In genomic region chr12:111271674-111272418, GRCh38 we compare ENCODE assay signal across 17 cellular contexts.
DNase-seq lines count a peak whose midpoint lies in the region; ATAC-seq, FAIRE-seq and TF ChIP-seq lines count a peak whose summit lies in the region.
"Had no signal": no experiment of that assay in that cellular context is flagged by ENCODE, and none has a peak within 500 bp of the region (broad histone marks: within the 10 kb centered on the region; RNA-seq: fewer than 3 reads in every experiment).

No MANE protein-coding gene starts in this region.

- FAIRE-seq in K562 (lab: Jason Lieb, UNC) = peak; percentile 56
- FAIRE-seq: pancreas had no signal

- no peaks in the 10 kb centered on the region for H3K36me3 ChIP-seq in SK-N-SH (replicated peaks in 1 of 2; ENCODE audit: control insufficient read depth in 1 of 2, insufficient read depth in 2 of 2, low read length in 1 of 2)
- H3K36me3 ChIP-seq in K562 (ENCODE audit: control insufficient read depth, insufficient read depth, low read length) = no peaks in the 10 kb centered on the region
- H3K36me3 ChIP-seq: pancreas had no signal

- ATAC-seq in SK-N-SH treated with all-trans-retinoic acid at 6 μM for 48 hours (no peak), K562 (no peak), GM21529 (IDR thresholded peaks at IDR 0.05; ENCODE audit: unreplicated experiment) (no peak)
- ATAC-seq: pancreas; Right ventricle myocardium inferior; stimulated activated naive B cell treated with anti-CD40 and anti-IgM and Interleukin-4, amounts not matched to agents 10 μg/mL and 1 μg/mL and 100 μg/mL, for 72 hours had no signal

- H3K9me3 ChIP-seq in SK-N-SH = no peaks in the 10 kb centered on the region
- no peaks in the 10 kb centered on the region; the same call in 1 of the 2 replicates for H3K9me3 ChIP-seq in K562 (replicated peaks; ENCODE audit: control insufficient read depth, insufficient read depth, low read depth, low read length)
- H3K9me3 ChIP-seq: pancreas had no signal

- H2AFZ ChIP-seq in SK-N-SH (ENCODE audit: low read depth) (no peak overlapping the region), K562 (ENCODE audit: low read depth, low read length) (no peak overlapping the region)

- H3K79me2 ChIP-seq in SK-N-SH (ENCODE audit: insufficient read depth) (no peaks in the 10 kb centered on the region), K562 (ENCODE audit: control insufficient read depth, insufficient read depth, low read length) (no peaks in the 10 kb centered on the region)

- no peaks in the 10 kb centered on the region for H3F3A ChIP-seq in SK-N-SH (replicated peaks; ENCODE audit: insufficient read depth)

- in situ Hi-C loops in K562 (cut with MboI) = no loop called here
- in situ Hi-C loops in ACHN (cut with HindIII; ENCODE audit: low pct_ligation_motif_present, low pct_unique_long_range_greater_than_20kb, low sequenced_read_pairs) = no loop called here

- TF ChIP-seq RAD21 in SK-N-SH (IDR thresholded peaks at IDR 0.05; ENCODE audit: low read length) (peak; percentile 50), K562 (CRISPR knock-in tag; conservative IDR thresholded peaks at IDR 0.05 in 1 of 2, IDR thresholded peaks at IDR 0.05 in 1 of 2) (peak in 1 of 2 experiments; percentile 23; a peak in 1 of 4 replicates)

- DNase-seq in SK-N-SH (no peak), K562 (ENCODE audit: extremely low read depth in 1 of 4, low spot score in 3 of 4) (no peak), progenitor cell of endocrine pancreas (ENCODE audit: low spot score, unreplicated experiment) (no peak), ACHN (no peak), immature natural killer cell (no peak)
- DNase-seq: activated gamma-delta T cell treated with Interleukin-2 at 50 U/mL for 16 hours; AML-193; head of caudate nucleus; NCI-H2029 treated with DMSO at 0.1 percent for 48 hours; pancreas; stimulated activated naive B cell treated with anti-CD40 and anti-IgM and Interleukin-4, amounts not matched to agents 10 μg/mL and 1 μg/mL and 100 μg/mL, for 72 hours had no signal

- TF ChIP-seq CTCF in SK-N-SH (IDR thresholded peaks at IDR 0.05) (peak; percentile 34), LNCAP (IDR thresholded peaks at IDR 0.05) (peak; percentile 40; the same call in 1 of the 2 replicates), K562 (IDR thresholded peaks at IDR 0.05 in 2 of 3, conservative IDR thresholded peaks at IDR 0.05 in 1 of 3; ENCODE audit: insufficient read depth in 2 of 3, low read depth in 1 of 3, low read length in 3 of 3) (peak; percentile 9 to 25 (median 17); a peak in 3 of 6 replicates), progenitor cell of endocrine pancreas (IDR thresholded peaks at IDR 0.05; ENCODE audit: unreplicated experiment) (peak; percentile 21)

- H3K4me2 ChIP-seq in SK-N-SH = no peak overlapping the region
- H3K4me2 ChIP-seq in K562 (ENCODE audit: insufficient read depth, low read length) = no peak overlapping the region

- H3K9ac ChIP-seq in SK-N-SH (no peak overlapping the region), K562 (ENCODE audit: insufficient read depth in 1 of 2, low read depth in 2 of 2, low read length in 2 of 2) (no peak overlapping the region)

- intact Hi-C loops in K562 (cut with micrococcal nuclease) = no loop called here

- no peaks in the 10 kb centered on the region for H3K9me1 ChIP-seq in K562 (ENCODE audit: control insufficient read depth, insufficient read depth, low read length)

- H3K4me3 ChIP-seq in SK-N-SH (ENCODE audit: low read depth in 2 of 2, low read length in 1 of 2) (no peak overlapping the region), K562 (no peak overlapping the region)
- H3K4me3 ChIP-seq: lung, pancreas had no signal

- H3K9me3 Mint-ChIP-seq in progenitor cell of endocrine pancreas (ENCODE audit: low read depth) (peaks cover 3% of the 10 kb centered on the region), immature natural killer cell (no peaks in the 10 kb centered on the region)
- H3K9me3 Mint-ChIP-seq: dendritic cell treated with granulocyte-macrophage colony-stimulating factor and Interleukin-4, amounts not matched to agents 40 ng/mL and 50 ng/mL, for 4 days; stimulated activated naive B cell treated with anti-CD40 and anti-IgM and Interleukin-4, amounts not matched to agents 10 μg/mL and 1 μg/mL and 100 μg/mL, for 72 hours had no signal

- H3K27ac ChIP-seq in SK-N-SH (ENCODE audit: low read depth in 2 of 2, low read length in 1 of 2) (no peak overlapping the region), K562 (ENCODE audit: extremely low read depth, low read depth, low read length) (no peak overlapping the region)
- H3K27ac ChIP-seq: pancreas had no signal

- WGBS in SK-N-SH (ENCODE audit: low lambda C conversion rate) = 53% methylated on average over 6 of the region's 6 CpGs
- 7% methylated on average over 6 of the region's 6 CpGs for WGBS in K562 (ENCODE audit: insufficient coverage, low coverage, missing lambda C conversion rate)

- H3K27me3 Mint-ChIP-seq in progenitor cell of endocrine pancreas (no peaks in the 10 kb centered on the region), immature natural killer cell (ENCODE audit: low read depth in 3 of 3) (peaks cover 0 to 7% (median 4%) of the 10 kb centered on the region in 3 donors)

- CTCF ChIA-PET in SK-N-SH (lab: Yijun Ruan, JAX) (interaction anchor here (0.6 to 5.2 kb wide), 22 partner anchors 16 to 377 kb away, joined by 3 to 50 read pairs (median 4); no protein-coding TSS in a partner anchor), K562 (lab: Yijun Ruan, JAX; ENCODE audit: low intra/inter-chr PET ratio) (no interaction called here)

- no TSS peak for BruUV-seq in K562 (replicated peaks; lab: Mats Ljungman, UMichigan)

- H4K20me1 ChIP-seq in SK-N-SH (ENCODE audit: insufficient read depth) (no peaks in the 10 kb centered on the region), K562 (replicated peaks; ENCODE audit: control insufficient read depth, insufficient read depth, low read length) (no peaks in the 10 kb centered on the region)

- H3K27me3 ChIP-seq in SK-N-SH (ENCODE audit: insufficient read depth) (no peaks in the 10 kb centered on the region; the same call in 1 of the 2 replicates), K562 (ENCODE audit: control insufficient read depth in 2 of 2, insufficient read depth in 2 of 2, low read length in 2 of 2) (peaks cover 23 to 42% of the 10 kb centered on the region in 2 experiments; a peak in 4 of 5 replicates)
- H3K27me3 ChIP-seq: pancreas had no signal

- POLR2A ChIA-PET in SK-N-SH (lab: Yijun Ruan, JAX) = no interaction called here
- POLR2A ChIA-PET in K562 (lab: Yijun Ruan, JAX) = interaction anchor here (0.7 kb wide), 1 partner anchor 13 kb away, joined by 3 read pairs; no protein-coding TSS in a partner anchor

- H3K4me3 Mint-ChIP-seq in progenitor cell of endocrine pancreas (ENCODE audit: low read depth) (no peak overlapping the region), immature natural killer cell (no peak overlapping the region)
- H3K4me3 Mint-ChIP-seq: dendritic cell treated with granulocyte-macrophage colony-stimulating factor and Interleukin-4, amounts not matched to agents 40 ng/mL and 50 ng/mL, for 4 days; stimulated activated naive B cell treated with anti-CD40 and anti-IgM and Interleukin-4, amounts not matched to agents 10 μg/mL and 1 μg/mL and 100 μg/mL, for 72 hours had no signal

- H3K4me1 ChIP-seq in SK-N-SH (ENCODE audit: control insufficient read depth in 1 of 2, insufficient read depth in 2 of 2, low read depth in 1 of 2, low read length in 1 of 2) = peaks cover 0 to 16% of the 10 kb centered on the region in 2 experiments; a peak in 2 of 4 replicates
- no peaks in the 10 kb centered on the region for H3K4me1 ChIP-seq in K562 (replicated peaks in 1 of 2; ENCODE audit: control insufficient read depth in 2 of 2, insufficient read depth in 2 of 2, low read length in 2 of 2)
- H3K4me1 ChIP-seq: pancreas had no signal

- no peak for TF ChIP-seq POLR2A in K562 (conservative IDR thresholded peaks at IDR 0.05)

- H3K27ac Mint-ChIP-seq in progenitor cell of endocrine pancreas = no peak overlapping the region
- H3K27ac Mint-ChIP-seq in immature natural killer cell = no peak overlapping the region
- H3K27ac Mint-ChIP-seq: dendritic cell treated with granulocyte-macrophage colony-stimulating factor and Interleukin-4, amounts not matched to agents 40 ng/mL and 50 ng/mL, for 4 days; stimulated activated naive B cell treated with anti-CD40 and anti-IgM and Interleukin-4, amounts not matched to agents 10 μg/mL and 1 μg/mL and 100 μg/mL, for 72 hours had no signal

- TF ChIP-seq EP300 in SK-N-SH (IDR thresholded peaks at IDR 0.05; ENCODE audit: borderline replicate concordance in 1 of 2, low read depth in 1 of 2, low read length in 1 of 2) (no peak), K562 (IDR thresholded peaks at IDR 0.05; ENCODE audit: low read length) (no peak)

- H3K9me2 ChIP-seq in SK-N-SH = no peaks in the 10 kb centered on the region

- peaks cover 2% of the 10 kb centered on the region for H3K4me1 Mint-ChIP-seq in progenitor cell of endocrine pancreas (ENCODE audit: low read depth)
- no peaks in the 10 kb centered on the region for H3K4me1 Mint-ChIP-seq in immature natural killer cell
- H3K4me1 Mint-ChIP-seq: stimulated activated naive B cell treated with anti-CD40 and anti-IgM and Interleukin-4, amounts not matched to agents 10 μg/mL and 1 μg/mL and 100 μg/mL, for 72 hours had no signal

- H3K36me3 Mint-ChIP-seq in progenitor cell of endocrine pancreas (ENCODE audit: insufficient read depth) = peaks cover 18% of the 10 kb centered on the region
- no peaks in the 10 kb centered on the region for H3K36me3 Mint-ChIP-seq in immature natural killer cell
- H3K36me3 Mint-ChIP-seq: stimulated activated naive B cell treated with anti-CD40 and anti-IgM and Interleukin-4, amounts not matched to agents 10 μg/mL and 1 μg/mL and 100 μg/mL, for 72 hours had no signal

TF ChIP-seq in SK-N-SH, 30 proteins besides CTCF, POLR2A, EP300 and RAD21:
- TF ChIP-seq SMC3 (IDR thresholded peaks at IDR 0.05; ENCODE audit: low read depth, low read length) = peak; percentile 37
- TF ChIP-seq TCF12 (IDR thresholded peaks at IDR 0.05) = no peak

TF ChIP-seq in K562, 482 proteins besides CTCF, POLR2A, EP300 and RAD21 (continues in another document):
- TF ChIP-seq RBM25 (IDR thresholded peaks at IDR 0.05; ENCODE audit: low read depth, low read length, severe bottlenecking) = peak; percentile 22
- no peak for TF ChIP-seq TAF15 (IDR thresholded peaks at IDR 0.05; ENCODE audit: low read depth, low read length)

Comparison
In these comparisons a context has a peak if more than half of its experiments do, and no peak if none do; other contexts are left out.
1. Of the 27 proteins assayed by ChIP-seq in both K562 and SK-N-SH: peak only in K562: none; only in SK-N-SH: SMC3; in both: CTCF; in neither: 24; mixed calls (peak in some experiments, not most) for 1.